Comparison of ENCODE assay signal across 1 cellular context in genomic region chr6:111834356-111834755, GRCh38.
TF ChIP-seq lines count a peak whose summit lies in the region.

No MANE protein-coding gene starts in this region.

TF ChIP-seq in H1, 55 proteins besides CTCF, POLR2A, EP300 and RAD21:
- TF ChIP-seq ATF2 (IDR thresholded peaks at IDR 0.05; ENCODE audit: low read length) (no peak), SIX5 (IDR thresholded peaks at IDR 0.05; ENCODE audit: low read depth, low read length) (no peak), SIN3A (conservative IDR thresholded peaks at IDR 0.05 in 1 of 2, IDR thresholded peaks at IDR 0.05 in 1 of 2; ENCODE audit: low read depth in 1 of 2, low read length in 2 of 2) (no peak), E2F6 (IDR thresholded peaks at IDR 0.05) (no peak), GABPA (IDR thresholded peaks at IDR 0.05; ENCODE audit: borderline replicate concordance, insufficient read depth, low read length) (no peak), EGR1 (IDR thresholded peaks at IDR 0.05; ENCODE audit: borderline replicate concordance, low read depth, low read length) (no peak), NRF1 (IDR thresholded peaks at IDR 0.05; ENCODE audit: low read depth, low read length) (no peak), SP4 (IDR thresholded peaks at IDR 0.05; ENCODE audit: low read length) (no peak), RNF2 (IDR thresholded peaks at IDR 0.05; ENCODE audit: borderline replicate concordance, low read depth, low read length, missing control alignments, poor library complexity, severe bottlenecking) (no peak), JUND (IDR thresholded peaks at IDR 0.05; ENCODE audit: low read length) (no peak), TEAD4 (IDR thresholded peaks at IDR 0.05; ENCODE audit: low read depth, low read length) (no peak), RXRA (IDR thresholded peaks at IDR 0.05; ENCODE audit: insufficient read depth, low read depth, low read length) (no peak), KDM4A (IDR thresholded peaks at IDR 0.05; ENCODE audit: low read depth, low read length, severe bottlenecking) (no peak), HDAC2 (IDR thresholded peaks at IDR 0.05; ENCODE audit: borderline replicate concordance in 1 of 2, low read depth in 2 of 2, low read length in 2 of 2) (no peak), SAP30 (IDR thresholded peaks at IDR 0.05; ENCODE audit: insufficient read depth, insufficient replicate concordance, low read length) (no peak)
